Comparison of ENCODE assay signal across 12 cellular contexts in the genomic region with DNA sequence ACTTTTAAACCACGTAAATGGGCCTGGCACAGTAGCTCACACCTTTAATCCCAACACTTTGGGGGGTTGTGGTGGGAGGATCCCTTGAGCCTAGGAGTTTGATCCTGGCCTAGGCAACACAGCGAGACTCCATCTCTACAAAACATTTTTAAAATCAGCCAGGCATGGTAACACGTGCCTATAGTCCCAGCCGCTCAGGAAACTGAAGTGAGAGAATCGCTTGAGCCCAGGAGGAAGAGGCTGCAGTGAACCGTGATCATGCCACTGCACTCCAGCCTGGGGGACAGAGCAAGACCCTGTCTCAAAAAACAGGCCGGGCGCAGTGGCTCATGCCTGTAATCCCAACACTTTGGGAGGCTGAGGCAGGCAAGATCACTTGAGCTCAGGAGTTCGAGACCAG. TPM values are rescaled to one million over a fixed set of nuclear protein-coding genes. Genes with fewer than 3 reads are reported as not detected.
DNase-seq lines count a peak whose midpoint lies in the region; ATAC-seq lines count a peak whose summit lies in the region.
"Had no signal": no experiment of that assay in that cellular context is flagged by ENCODE, and none has a peak within 500 bp of the region (broad histone marks: within the 10 kb centered on the region; RNA-seq: fewer than 3 reads in every experiment).

No MANE protein-coding gene starts in this region.

- peak; percentile 61 for DNase-seq in KBM-7
- no peak for DNase-seq in GF-D8 (lab: John Stamatoyannopoulos, UW)
- DNase-seq in activated naive CD4-positive, alpha-beta T cell treated with anti-CD3 and anti-CD28 coated beads, Interleukin-2, amount 50 U/mL, for 72 hours (ENCODE audit: low spot score in 2 of 2), result no peak
- no peak for DNase-seq in midbrain (lab: John Stamatoyannopoulos, UW)
- no peak for DNase-seq in NK-92 treated with Interleukin-12 subunit alpha and Interleukin-12 subunit beta, amount 100 ng/mL, for 24 hours (lab: John Stamatoyannopoulos, UW)
- DNase-seq: activated naive CD8-positive, alpha-beta T cell treated with anti-CD3 and anti-CD28 coated beads, Interleukin-2, amount 10 ng/mL, durations not matched to agents 7 days and 5 days; NCI-H1694 treated with DMSO at 0.1 percent for 48 hours had no signal

- ATAC-seq in GM19324 (IDR thresholded peaks at IDR 0.05; ENCODE audit: low FRiP score, unreplicated experiment) (peak; percentile 73), HG02798 (IDR thresholded peaks at IDR 0.05; ENCODE audit: poor library complexity, unreplicated experiment) (peak; percentile 80)
- ATAC-seq in activated naive CD4-positive, alpha-beta T cell treated with anti-CD3 and anti-CD28 coated beads, Interleukin-2, amount 50 U/mL, for 72 hours, result no peak

- H3K36me3 ChIP-seq in BLaER1 treated with 17β-estradiol and CSF1 and Interleukin-3, amounts not matched to agents 10 nM and 100 nM, result peaks cover 10 to 45% (median 36%) of the 10 kb centered on the region in 11 experiments

- H3K27ac Mint-ChIP-seq in activated naive CD4-positive, alpha-beta T cell treated with anti-CD3 and anti-CD28 coated beads, Interleukin-2, amount 50 U/mL, for 72 hours, result no peak overlapping the region
- H3K27ac Mint-ChIP-seq: activated naive CD8-positive, alpha-beta T cell treated with anti-CD3 and anti-CD28 coated beads, Interleukin-2, amount 10 ng/mL, durations not matched to agents 7 days and 5 days had no signal

- H3K9me3 Mint-ChIP-seq in activated naive CD4-positive, alpha-beta T cell treated with anti-CD3 and anti-CD28 coated beads, Interleukin-2, amount 50 U/mL, for 72 hours, result peaks cover 6 to 7% of the 10 kb centered on the region in 2 donors

- peak overlapping the region in 10 of 11 experiments; percentile 37 to 73 (median 58); a peak in 19 of 22 replicates for H3K27ac ChIP-seq in BLaER1 treated with 17β-estradiol and CSF1 and Interleukin-3, amounts not matched to agents 10 nM and 100 nM
- H3K27ac ChIP-seq: epithelial cell of prostate, parathyroid adenoma had no signal

- in situ Hi-C loops in KBM-7 (cut with MboI; ENCODE audit: low pct_unique_long_range_greater_than_20kb, low sequenced_read_pairs), result no loop called here

- H3K36me3 Mint-ChIP-seq in activated naive CD4-positive, alpha-beta T cell treated with anti-CD3 and anti-CD28 coated beads, Interleukin-2, amount 50 U/mL, for 72 hours, result peaks cover 6 to 8% of the 10 kb centered on the region in 2 donors

- H3K9me3 ChIP-seq in BLaER1 treated with 17β-estradiol and CSF1 and Interleukin-3, amounts not matched to agents 10 nM and 100 nM (replicated peaks in 1 of 11), result peaks cover 14 to 42% (median 37%) of the 10 kb centered on the region in 11 experiments

- peak overlapping the region; percentile 7 to 62 (median 44); a peak in 15 of 22 replicates for H3K9ac ChIP-seq in BLaER1 treated with 17β-estradiol and CSF1 and Interleukin-3, amounts not matched to agents 10 nM and 100 nM
- H3K9ac ChIP-seq: parathyroid adenoma had no signal

- H3K4me1 ChIP-seq in BLaER1 treated with 17β-estradiol and CSF1 and Interleukin-3, amounts not matched to agents 10 nM and 100 nM, result peaks cover 28 to 67% (median 34%) of the 10 kb centered on the region in 10 experiments

- H3K27me3 ChIP-seq in BLaER1 treated with 17β-estradiol and CSF1 and Interleukin-3, amounts not matched to agents 10 nM and 100 nM, result no peaks in the 10 kb centered on the region

- peak overlapping the region in 5 of 10 experiments; percentile 17 to 41 (median 30); a peak in 7 of 20 replicates for H3K4me3 ChIP-seq in BLaER1 treated with 17β-estradiol and CSF1 and Interleukin-3, amounts not matched to agents 10 nM and 100 nM

- peak overlapping the region; percentile 71 to 94 (median 81) for H3K4me2 ChIP-seq in BLaER1 treated with 17β-estradiol and CSF1 and Interleukin-3, amounts not matched to agents 10 nM and 100 nM

- H4K20me1 ChIP-seq in BLaER1 treated with 17β-estradiol and CSF1 and Interleukin-3, amounts not matched to agents 10 nM and 100 nM, result peaks cover 64 to 100% (median 90%) of the 10 kb centered on the region in 11 experiments

RNA-seq across cellular contexts. Expression of a gene that starts 12.2 kb away (rescaled TPM):
- total RNA-seq in activated naive CD4-positive, alpha-beta T cell treated with anti-CD3 and anti-CD28 coated beads, Interleukin-2, amount 50 U/mL, for 72 hours, result 10 to 100 TPM; 59.4 to 63.4 TPM

Comparison
In these comparisons a context has a peak if more than half of its experiments do, and no peak if none do; other contexts are left out.
1. ATAC-seq: peak in GM19324 (single experiment) and HG02798 (single experiment); none in activated naive CD4-positive, alpha-beta T cell treated with anti-CD3 and anti-CD28 coated beads, Interleukin-2, amount 50 U/mL, for 72 hours (0 of 2).